In the genomic region with DNA sequence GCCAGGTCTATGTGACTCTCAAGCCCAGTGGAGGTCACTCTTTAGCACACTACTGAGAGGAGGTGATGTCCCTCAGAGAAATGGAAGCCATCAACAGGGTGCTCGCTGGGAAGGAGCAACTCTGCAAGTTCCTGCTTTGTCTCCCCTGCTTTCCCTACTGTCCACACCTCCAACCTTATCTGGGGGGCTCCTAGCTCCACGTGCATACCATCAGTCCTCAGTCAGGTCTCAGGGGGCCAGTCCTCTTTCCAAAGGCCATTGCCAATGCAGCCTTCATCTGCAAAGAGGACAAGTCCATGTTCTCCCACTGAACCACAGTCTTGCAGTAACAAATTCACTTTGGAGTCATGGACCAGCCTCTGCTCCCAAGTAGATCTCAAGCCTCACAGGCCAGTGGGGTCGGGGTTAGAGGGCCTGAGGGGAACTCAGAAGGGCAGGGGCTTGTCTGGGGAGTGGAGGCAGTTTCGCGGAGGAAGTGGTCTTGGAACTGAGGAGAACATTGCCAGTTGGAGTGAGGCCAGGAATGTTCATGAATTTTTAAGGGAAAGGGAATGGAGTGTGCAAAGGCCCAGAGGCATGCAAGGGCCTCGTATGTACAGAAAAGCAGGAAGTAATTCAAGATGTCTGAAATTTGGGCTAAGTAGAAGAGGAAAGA, we compare ENCODE assay signal across 18 cellular contexts. TPM values are rescaled to one million over a fixed set of nuclear protein-coding genes. Genes with fewer than 3 reads are reported as not detected.
A peak's percentile ranks its signal among the peaks of the same experiment; 100 is the strongest.
DNase-seq lines count a peak whose midpoint lies in the region; ATAC-seq and TF ChIP-seq lines count a peak whose summit lies in the region.
"Had no signal": no experiment of that assay in that cellular context is flagged by ENCODE, and none has a peak within 500 bp of the region (broad histone marks: within the 10 kb centered on the region; RNA-seq: fewer than 3 reads in every experiment).

No MANE protein-coding gene starts in this region.

- CTCF ChIA-PET in activated CD8-positive, alpha-beta T cell treated with anti-CD3 and anti-CD28 coated beads for 36 hours (lab: Charles Lee): no interaction called here
- CTCF ChIA-PET in activated CD8-positive, alpha-beta T cell treated with anti-CD3 and anti-CD28 coated beads, Interleukin-2, amount 10 ng/mL, durations not matched to agents 7 days and 5 days (lab: Charles Lee): interaction anchor here (2.0 kb wide), 1 partner anchor 101 kb away, joined by 5 read pairs; no protein-coding TSS in a partner anchor
- CTCF ChIA-PET in GM10248 (lab: Yijun Ruan, JAX): interaction anchor here (0.9 to 3.0 kb wide), 2 partner anchors 19 to 101 kb away, joined by 3 to 7 read pairs; no protein-coding TSS in a partner anchor

- TF ChIP-seq CTCF in activated CD8-positive, alpha-beta T cell treated with anti-CD3 and anti-CD28 coated beads for 36 hours (IDR thresholded peaks at IDR 0.05): no peak
- no peak for TF ChIP-seq CTCF in mesothelial cell of epicardium (IDR thresholded peaks at IDR 0.05; ENCODE audit: unreplicated experiment)
- no peak for TF ChIP-seq CTCF in tibial artery (IDR thresholded peaks at IDR 0.05)
- TF ChIP-seq CTCF in GM10248 (IDR thresholded peaks at IDR 0.05; ENCODE audit: control extremely low read depth, extremely low read depth, low read depth, missing control alignments): no peak
- no peak for TF ChIP-seq CTCF in GM13976 (IDR thresholded peaks at IDR 0.05; ENCODE audit: borderline replicate concordance, control extremely low read depth, extremely low read depth, insufficient read depth, missing control alignments)

- peaks cover 15% of the 10 kb centered on the region for H3K27me3 Mint-ChIP-seq in activated CD8-positive, alpha-beta T cell treated with anti-CD3 and anti-CD28 coated beads for 36 hours
- H3K27me3 Mint-ChIP-seq in activated CD8-positive, alpha-beta T cell treated with anti-CD3 and anti-CD28 coated beads, Interleukin-2, amount 10 ng/mL, durations not matched to agents 7 days and 5 days (ENCODE audit: low read depth): peaks cover 26% of the 10 kb centered on the region
- H3K27me3 Mint-ChIP-seq in mesothelial cell of epicardium (ENCODE audit: low read depth): no peaks in the 10 kb centered on the region

- H3K36me3 ChIP-seq in tibial artery: no peaks in the 10 kb centered on the region
- H3K36me3 ChIP-seq: adrenal gland, thyroid gland had no signal

- H3K9me3 Mint-ChIP-seq in activated CD8-positive, alpha-beta T cell treated with anti-CD3 and anti-CD28 coated beads for 36 hours: no peaks in the 10 kb centered on the region
- no peaks in the 10 kb centered on the region for H3K9me3 Mint-ChIP-seq in activated CD8-positive, alpha-beta T cell treated with anti-CD3 and anti-CD28 coated beads, Interleukin-2, amount 10 ng/mL, durations not matched to agents 7 days and 5 days (ENCODE audit: insufficient read depth)
- H3K9me3 Mint-ChIP-seq in mesothelial cell of epicardium: peaks cover 16% of the 10 kb centered on the region

- intact Hi-C loops in activated CD8-positive, alpha-beta T cell treated with anti-CD3 and anti-CD28 coated beads for 36 hours (cut with micrococcal nuclease): no loop called here
- intact Hi-C loops in tibial artery (cut with DNase I; ENCODE audit: low total_unique reads): no loop called here

- peaks cover 22% of the 10 kb centered on the region for H3K4me1 Mint-ChIP-seq in activated CD8-positive, alpha-beta T cell treated with anti-CD3 and anti-CD28 coated beads for 36 hours (ENCODE audit: low read depth)
- peaks cover 42% of the 10 kb centered on the region for H3K4me1 Mint-ChIP-seq in activated CD8-positive, alpha-beta T cell treated with anti-CD3 and anti-CD28 coated beads, Interleukin-2, amount 10 ng/mL, durations not matched to agents 7 days and 5 days (ENCODE audit: low read depth)
- peaks cover 61% of the 10 kb centered on the region for H3K4me1 Mint-ChIP-seq in mesothelial cell of epicardium

- H3K27ac ChIP-seq in cingulate gyrus (ENCODE audit: low read depth, low read length) (peak overlapping the region; percentile 75), tibial artery (peak overlapping the region; percentile 82 to 85)
- H3K27ac ChIP-seq: psoas muscle had no signal

- H3K9me3 ChIP-seq in tibial artery: no peaks in the 10 kb centered on the region
- H3K9me3 ChIP-seq: adrenal gland, Caco-2, psoas muscle, thyroid gland had no signal

- no peak overlapping the region for H3K4me3 Mint-ChIP-seq in activated CD8-positive, alpha-beta T cell treated with anti-CD3 and anti-CD28 coated beads for 36 hours
- H3K4me3 Mint-ChIP-seq in activated CD8-positive, alpha-beta T cell treated with anti-CD3 and anti-CD28 coated beads, Interleukin-2, amount 10 ng/mL, durations not matched to agents 7 days and 5 days: no peak overlapping the region
- H3K4me3 Mint-ChIP-seq in mesothelial cell of epicardium: no peak overlapping the region

- in situ Hi-C loops in GM13976 (cut with MboI; ENCODE audit: low sequenced_read_pairs, unreplicated experiment): no loop called here

- ATAC-seq in activated CD8-positive, alpha-beta T cell treated with anti-CD3 and anti-CD28 coated beads for 36 hours: no peak
- ATAC-seq in activated CD8-positive, alpha-beta T cell treated with anti-CD3 and anti-CD28 coated beads, Interleukin-2, amount 10 ng/mL, durations not matched to agents 7 days and 5 days: no peak
- no peak for ATAC-seq in GM18861 (IDR thresholded peaks at IDR 0.05; ENCODE audit: unreplicated experiment)
- ATAC-seq: psoas muscle had no signal

- POLR2A ChIA-PET in activated CD8-positive, alpha-beta T cell treated with anti-CD3 and anti-CD28 coated beads for 36 hours (lab: Charles Lee): no interaction called here
- POLR2A ChIA-PET in activated CD8-positive, alpha-beta T cell treated with anti-CD3 and anti-CD28 coated beads, Interleukin-2, amount 10 ng/mL, durations not matched to agents 7 days and 5 days (lab: Charles Lee): no interaction called here
- POLR2A ChIA-PET in GM10248 (lab: Yijun Ruan, JAX): no interaction called here

- H3K27ac Mint-ChIP-seq in activated CD8-positive, alpha-beta T cell treated with anti-CD3 and anti-CD28 coated beads for 36 hours: peak overlapping the region; percentile 8
- H3K27ac Mint-ChIP-seq in activated CD8-positive, alpha-beta T cell treated with anti-CD3 and anti-CD28 coated beads, Interleukin-2, amount 10 ng/mL, durations not matched to agents 7 days and 5 days: no peak overlapping the region
- H3K27ac Mint-ChIP-seq in mesothelial cell of epicardium: peak overlapping the region; percentile 88

- no peak overlapping the region for H3K4me3 ChIP-seq in tibial artery
- H3K4me3 ChIP-seq: adrenal gland, psoas muscle, thyroid gland had no signal

- no peaks in the 10 kb centered on the region for H3K36me3 Mint-ChIP-seq in activated CD8-positive, alpha-beta T cell treated with anti-CD3 and anti-CD28 coated beads for 36 hours (ENCODE audit: low read depth)
- no peaks in the 10 kb centered on the region for H3K36me3 Mint-ChIP-seq in activated CD8-positive, alpha-beta T cell treated with anti-CD3 and anti-CD28 coated beads, Interleukin-2, amount 10 ng/mL, durations not matched to agents 7 days and 5 days (ENCODE audit: low read depth)
- H3K36me3 Mint-ChIP-seq in mesothelial cell of epicardium: peaks cover 3% of the 10 kb centered on the region

- no peak for DNase-seq in activated CD8-positive, alpha-beta T cell treated with anti-CD3 and anti-CD28 coated beads for 36 hours
- DNase-seq in activated CD8-positive, alpha-beta T cell treated with anti-CD3 and anti-CD28 coated beads, Interleukin-2, amount 10 ng/mL, durations not matched to agents 7 days and 5 days: no peak
- DNase-seq in mesothelial cell of epicardium (ENCODE audit: low spot score in 2 of 2, unreplicated experiment in 2 of 2) (no peak), tibial artery (no peak), GM10248 (ENCODE audit: extremely low spot score) (no peak), GM13976 (ENCODE audit: low spot score) (no peak)
- DNase-seq: activated T-cell treated with anti-CD3 and anti-CD28 coated beads, Interleukin-2, amount 50 U/mL, for 1 hour; adrenal gland; Caco-2; GF-D8; mesendoderm; MM.1S; NCI-H2081 treated with DMSO at 0.1 percent for 48 hours; NCI-H748 treated with DMSO at 0.1 percent for 48 hours; psoas muscle; thyroid gland had no signal

- no peaks in the 10 kb centered on the region for H3K27me3 ChIP-seq in tibial artery
- H3K27me3 ChIP-seq: thyroid gland had no signal

- H3K4me1 ChIP-seq in tibial artery: peaks cover 0 to 72% (median 40%) of the 10 kb centered on the region in 4 donors
- H3K4me1 ChIP-seq: Caco-2 had no signal

RNA-seq across cellular contexts. Expression of a gene that starts 9.0 kb away (rescaled TPM):
- total RNA-seq in activated CD8-positive, alpha-beta T cell treated with anti-CD3 and anti-CD28 coated beads for 36 hours: under 1 TPM; 0.18 to 0.31 TPM
- total RNA-seq in activated CD8-positive, alpha-beta T cell treated with anti-CD3 and anti-CD28 coated beads, Interleukin-2, amount 10 ng/mL, durations not matched to agents 7 days and 5 days: under 1 TPM; 0.05 to 0.08 TPM
- total RNA-seq in mesothelial cell of epicardium: 36.1 to 37.5 TPM (median 36.4 TPM) in 3 replicates

RNA-seq across cellular contexts. Expression of a gene that starts 58.8 kb away (rescaled TPM):
- 1 to 10 TPM; 5.0 to 6.4 TPM for total RNA-seq in activated CD8-positive, alpha-beta T cell treated with anti-CD3 and anti-CD28 coated beads for 36 hours
- total RNA-seq in activated CD8-positive, alpha-beta T cell treated with anti-CD3 and anti-CD28 coated beads, Interleukin-2, amount 10 ng/mL, durations not matched to agents 7 days and 5 days: 1 to 10 TPM; 6.9 to 7.0 TPM
- total RNA-seq in mesothelial cell of epicardium: 17.3 to 19.7 TPM (median 17.7 TPM) in 3 replicates

Comparison
In these comparisons a context has a peak if more than half of its experiments do, and no peak if none do; other contexts are left out.
1. RNA of a gene that starts 9.0 kb away (total RNA-seq): 36.1 to 37.5 TPM in mesothelial cell of epicardium; 0.18 to 0.31 TPM in activated CD8-positive, alpha-beta T cell treated with anti-CD3 and anti-CD28 coated beads for 36 hours and 0.05 to 0.08 TPM in activated CD8-positive, alpha-beta T cell treated with anti-CD3 and anti-CD28 coated beads, Interleukin-2, amount 10 ng/mL, durations not matched to agents 7 days and 5 days; every median in the first group is over 10 times any median in the second.